Comparison of ENCODE assay signal across 16 cellular contexts in genomic region chr11:122309262-122309925, GRCh38.
DNase-seq lines count a peak whose midpoint lies in the region; ATAC-seq and TF ChIP-seq lines count a peak whose summit lies in the region.
"Had no signal": no experiment of that assay in that cellular context is flagged by ENCODE, and none has a peak within 500 bp of the region (broad histone marks: within the 10 kb centered on the region; RNA-seq: fewer than 3 reads in every experiment).

No MANE protein-coding gene starts in this region.

- H3K9me3 ChIP-seq in sigmoid colon, result no peaks in the 10 kb centered on the region
- H3K9me3 ChIP-seq: HAP-1, left lung had no signal

- no peaks in the 10 kb centered on the region for H3K27me3 ChIP-seq in sigmoid colon
- H3K27me3 ChIP-seq: left lung had no signal

- DNase-seq in NB4 (ENCODE audit: low read depth) (peak; percentile 57), coronary artery (ENCODE audit: low spot score) (no peak), left lobe of liver (ENCODE audit: low spot score) (no peak), sigmoid colon (no peak), MV-4-11 (lab: John Stamatoyannopoulos, UW) (no peak), HUDEP-2 (lab: John Stamatoyannopoulos, UW; ENCODE audit: unreplicated experiment in 76 of 76) (no peak), AG08396 (ENCODE audit: low spot score) (no peak)
- DNase-seq: left lung; NCI-H1105; NCI-H748 treated with DMSO at 0.1 percent for 48 hours; SHP77; stimulated activated CD4-positive, alpha-beta T cell treated with anti-CD3 and anti-CD28 coated beads, Interleukin-4, amount 100 ng/mL, for 4 hours; stimulated activated naive CD4-positive, alpha-beta T cell had no signal

- peak overlapping the region in 1 of 2 donors; percentile 3 for H3K27ac ChIP-seq in coronary artery
- H3K27ac ChIP-seq in sigmoid colon, result peak overlapping the region in 1 of 4 donors; percentile 42
- H3K27ac ChIP-seq: left lung had no signal

- ATAC-seq in left lobe of liver, result peak; percentile 95
- no peak for ATAC-seq in HG02840 (IDR thresholded peaks at IDR 0.05; ENCODE audit: low FRiP score, unreplicated experiment)
- ATAC-seq: activated naive CD4-positive, alpha-beta T cell treated with anti-CD3 and anti-CD28 coated beads, Interleukin-2, amount 50 U/mL, for 72 hours; left lung had no signal

- TF ChIP-seq CTCF in NB4 (IDR thresholded peaks at IDR 0.05; ENCODE audit: low read depth, low read length), result no peak
- TF ChIP-seq CTCF in coronary artery (IDR thresholded peaks at IDR 0.05), result no peak
- TF ChIP-seq CTCF in sigmoid colon (IDR thresholded peaks at IDR 0.05), result no peak

- no peaks in the 10 kb centered on the region for H3K36me3 ChIP-seq in sigmoid colon
- H3K36me3 ChIP-seq: HAP-1, left lung had no signal

- no peak for TF ChIP-seq EP300 in sigmoid colon (IDR thresholded peaks at IDR 0.05)

- H3K4me3 ChIP-seq in NB4 (ENCODE audit: low read depth, low read length), result peak overlapping the region; percentile 32
- H3K4me3 ChIP-seq in coronary artery, result peak overlapping the region; percentile 37
- peak overlapping the region in 3 of 4 donors; percentile 13 to 26 (median 22) for H3K4me3 ChIP-seq in sigmoid colon
- H3K4me3 ChIP-seq: HAP-1, left lung had no signal

- intact Hi-C loops in sigmoid colon (cut with DNase I), result no loop called here

- TF ChIP-seq POLR2A in NB4 (IDR thresholded peaks at IDR 0.05; ENCODE audit: extremely low read depth, insufficient read length), result no peak
- no peak for TF ChIP-seq POLR2A in sigmoid colon (IDR thresholded peaks at IDR 0.05)

- WGBS in sigmoid colon, 2 donors, result 70 to 73% methylated on average over 17 of the region's 17 CpGs

- H3K4me1 ChIP-seq in sigmoid colon, result peaks cover 0 to 17% (median 10%) of the 10 kb centered on the region in 4 donors
- H3K4me1 ChIP-seq: HAP-1, left lung had no signal
